36 cellular contexts compared by ENCODE assay signal in genomic region chr3:101284757-101285156, GRCh38.
"Had no signal": no experiment of that assay in that cellular context is flagged by ENCODE, and none has a peak within 500 bp of the region (broad histone marks: within the 10 kb centered on the region; RNA-seq: fewer than 3 reads in every experiment).

No MANE protein-coding gene starts in this region.

- H3K27me3 ChIP-seq: MG63 had no signal

- H3K9me3 ChIP-seq: MG63 had no signal

- DNase-seq: Karpas-422, Kasumi-1, MG63, MM.1S, NCI-H1048, NCI-H1092, NCI-H1092 treated with DMSO at 0.1 percent for 48 hours, NCI-H1105, NCI-H1105 treated with DMSO at 0.1 percent for 48 hours, NCI-H1417, NCI-H1417 treated with DMSO at 0.1 percent for 48 hours, NCI-H1436, NCI-H1436 treated with DMSO at 0.1 percent for 48 hours, NCI-H146, NCI-H1694, NCI-H1694 treated with DMSO at 0.1 percent for 48 hours, NCI-H187, NCI-H187 treated with DMSO at 0.1 percent for 48 hours, NCI-H1930, NCI-H2029, NCI-H2029 treated with DMSO at 0.1 percent for 48 hours, NCI-H2081, NCI-H2081 treated with DMSO at 0.1 percent for 48 hours, NCI-H2107, NCI-H2171, NCI-H2171 treated with DMSO at 0.1 percent for 48 hours, NCI-H2227 treated with DMSO at 0.1 percent for 48 hours, NCI-H226, NCI-H345, NCI-H446, NCI-H446 treated with DMSO at 0.1 percent for 48 hours, NCI-H510A, NCI-H510A treated with DMSO at 0.1 percent for 48 hours, NCI-H524, NCI-H524 treated with DMSO at 0.1 percent for 48 hours, NCI-H526 had no signal

- H3K4me3 ChIP-seq: MG63 had no signal

- H3K36me3 ChIP-seq: MG63 had no signal
